In genomic region chr3:47010050-47010712, GRCh38 we compare ENCODE assay signal across 8 cellular contexts. TPM values are rescaled to one million over a fixed set of nuclear protein-coding genes. Genes with fewer than 3 reads are reported as not detected.
DNase-seq lines count a peak whose midpoint lies in the region; ATAC-seq and TF ChIP-seq lines count a peak whose summit lies in the region.

No MANE protein-coding gene starts in this region.

- no peak overlapping the region for H4K5ac ChIP-seq in H9 (ENCODE audit: insufficient read length, low read depth, low read length)

- H3K18ac ChIP-seq in H9 (ENCODE audit: insufficient read length, low read depth, low read length): peak overlapping the region; percentile 75

- H3K36me3 ChIP-seq in adrenal gland (replicated peaks in 1 of 2) (peaks cover 0 to 10% of the 10 kb centered on the region in 2 donors), iPS-18a (ENCODE audit: control insufficient read depth, low read depth, low read length) (no peaks in the 10 kb centered on the region), smooth muscle cell (ENCODE audit: low read depth) (no peaks in the 10 kb centered on the region)

- H2AK5ac ChIP-seq in H9 (ENCODE audit: insufficient read length, low read length): no peak overlapping the region

- no peak for TF ChIP-seq POLR2A in adrenal gland (IDR thresholded peaks at IDR 0.05)

- peak overlapping the region; percentile 12 for H2BK12ac ChIP-seq in H9 (ENCODE audit: insufficient read length, low read depth, low read length)

- H3K4me1 Mint-ChIP-seq in H9: peaks cover 16 to 18% of the 10 kb centered on the region in 2 experiments

- H3K79me1 ChIP-seq in H9 (ENCODE audit: insufficient read depth, low read depth, low read length, poor library complexity, severe bottlenecking): no peaks in the 10 kb centered on the region

- H3K9ac ChIP-seq in H9 (ENCODE audit: extremely low read depth, insufficient read length, low read length) (no peak overlapping the region), iPS-18a (ENCODE audit: low read length) (peak overlapping the region; percentile 89), smooth muscle cell (ENCODE audit: low read depth) (peak overlapping the region; percentile 89)

- H4K8ac ChIP-seq in H9 (replicated peaks; ENCODE audit: insufficient read length, low read depth, low read length): no peak overlapping the region

- H3K4me1 ChIP-seq in H9 (ENCODE audit: insufficient read depth, low read length) (no peaks in the 10 kb centered on the region), adrenal gland (replicated peaks in 1 of 2) (peaks cover 9 to 12% of the 10 kb centered on the region in 2 donors), iPS-18a (ENCODE audit: control insufficient read depth, low read depth, low read length) (peaks cover 11% of the 10 kb centered on the region), smooth muscle cell (ENCODE audit: low read depth) (peaks cover 8% of the 10 kb centered on the region)

- no peak overlapping the region for H2BK20ac ChIP-seq in H9 (ENCODE audit: low read depth, low read length, poor library complexity, severe bottlenecking)

- no peaks in the 10 kb centered on the region for H3K27me3 Mint-ChIP-seq in H9 (ENCODE audit: low read depth)

- intact Hi-C loops in adrenal gland (cut with DNase I): no loop called here

- peaks cover 22% of the 10 kb centered on the region for H3F3A ChIP-seq in smooth muscle cell (ENCODE audit: low read depth)

- peak overlapping the region in 2 of 4 donors; percentile 30 to 54 for H3K4me3 ChIP-seq in adrenal gland
- peak overlapping the region; percentile 74 for H3K4me3 ChIP-seq in iPS-18a (ENCODE audit: low read length)
- H3K4me3 ChIP-seq in smooth muscle cell: peak overlapping the region; percentile 47

- H2BK120ac ChIP-seq in H9 (ENCODE audit: low read depth, low read length, poor library complexity, severe bottlenecking): no peak overlapping the region

- H3K56ac ChIP-seq in H9 (ENCODE audit: insufficient read length, low read depth, low read length): no peak overlapping the region

- H3K27ac Mint-ChIP-seq in H9: peak overlapping the region; percentile 93 to 99 (median 98); a peak in 6 of 7 replicates

- H3K9me3 ChIP-seq in H9 (ENCODE audit: control insufficient read depth, low read depth, low read length) (no peaks in the 10 kb centered on the region), adrenal gland (replicated peaks in 1 of 3) (no peaks in the 10 kb centered on the region), iPS-18a (ENCODE audit: control insufficient read depth, low read depth, low read length) (no peaks in the 10 kb centered on the region), smooth muscle cell (replicated peaks; ENCODE audit: low read depth) (no peaks in the 10 kb centered on the region)

- H3K79me2 ChIP-seq in H9 (ENCODE audit: insufficient read depth, low read length) (no peaks in the 10 kb centered on the region), smooth muscle cell (ENCODE audit: low read depth) (no peaks in the 10 kb centered on the region)

- DNase-seq in H9 (no peak), adrenal gland (peak in 3 of 7 donors; percentile 27 to 67 (median 36)), smooth muscle cell (lab: John Stamatoyannopoulos, UW; ENCODE audit: unreplicated experiment) (no peak), middle frontal gyrus (ENCODE audit: extremely low spot score, low spot score) (no peak), NCI-H2081 (lab: John Stamatoyannopoulos, UW) (no peak)

- H3K23ac ChIP-seq in H9 (ENCODE audit: insufficient read length, low read depth, low read length): no peak overlapping the region

- H2AFZ ChIP-seq in H9 (ENCODE audit: low read length) (no peak overlapping the region), smooth muscle cell (ENCODE audit: low read depth) (peak overlapping the region; percentile 8)

- peak overlapping the region; percentile 77 to 81 for H3K4me3 Mint-ChIP-seq in H9

- H3K23me2 ChIP-seq in H9 (ENCODE audit: insufficient read length, low read depth, low read length, poor library complexity, severe bottlenecking): peaks cover 4% of the 10 kb centered on the region

- peak overlapping the region; percentile 88; the same call in 1 of the 2 replicates for H3K4ac ChIP-seq in H9 (ENCODE audit: low read depth, low read length)

- no peaks in the 10 kb centered on the region for H4K20me1 ChIP-seq in H9 (ENCODE audit: control insufficient read depth, insufficient read depth, insufficient read length)
- peaks cover under 1% of the 10 kb centered on the region for H4K20me1 ChIP-seq in smooth muscle cell (ENCODE audit: low read depth)

- H3K9me3 Mint-ChIP-seq in H9: no peaks in the 10 kb centered on the region

- H3K27ac ChIP-seq in H9 (ENCODE audit: insufficient read length, low read depth, low read length): no peak overlapping the region
- H3K27ac ChIP-seq in adrenal gland: peak overlapping the region in 4 of 5 donors; percentile 78 to 86 (median 80)
- H3K27ac ChIP-seq in iPS-18a (ENCODE audit: low read length): peak overlapping the region; percentile 87
- peak overlapping the region; percentile 88 for H3K27ac ChIP-seq in smooth muscle cell (ENCODE audit: low read depth)

- no peak overlapping the region for H2BK15ac ChIP-seq in H9 (ENCODE audit: low read depth, low read length)

- WGBS in H9 (ENCODE audit: extremely low coverage, insufficient read length, low lambda C conversion rate): no CpG with 5 or more reads among the region's 27 CpGs
- 67 to 80% (median 74%) methylated on average over 14 to 27 of the region's 27 CpGs for WGBS in adrenal gland, 4 donors
- 71% methylated on average over 27 of the region's 27 CpGs for WGBS in smooth muscle cell (ENCODE audit: low lambda C conversion rate)

- H3K27me3 ChIP-seq in H9 (ENCODE audit: insufficient read depth, low read length) (no peaks in the 10 kb centered on the region), adrenal gland (no peaks in the 10 kb centered on the region), iPS-18a (ENCODE audit: control insufficient read depth, insufficient read depth, low read length) (no peaks in the 10 kb centered on the region), smooth muscle cell (ENCODE audit: low read depth) (no peaks in the 10 kb centered on the region)

- H3K4me2 ChIP-seq in H9 (ENCODE audit: insufficient read depth, insufficient read length, low read length) (peak overlapping the region; percentile 28), smooth muscle cell (peak overlapping the region; percentile 83)

- no peak for TF ChIP-seq CTCF in H9 (conservative IDR thresholded peaks at IDR 0.05)
- TF ChIP-seq CTCF in adrenal gland (IDR thresholded peaks at IDR 0.05): no peak
- peak; percentile 6 for TF ChIP-seq CTCF in smooth muscle cell (IDR thresholded peaks at IDR 0.05; ENCODE audit: borderline replicate concordance, insufficient read depth, poor library complexity, severe bottlenecking)

- H3K14ac ChIP-seq in H9 (ENCODE audit: insufficient read depth, low read length): peak overlapping the region; percentile 99

- H4K91ac ChIP-seq in H9 (ENCODE audit: insufficient read length, low read depth, low read length): peak overlapping the region; percentile 23

- no peak overlapping the region for H3T11ph ChIP-seq in H9 (ENCODE audit: low read length)

- peaks cover 14 to 23% (median 17%) of the 10 kb centered on the region in 3 experiments for H3K36me3 Mint-ChIP-seq in H9 (ENCODE audit: insufficient read depth in 1 of 3, low read depth in 3 of 3)

- ATAC-seq in GM19452 (IDR thresholded peaks at IDR 0.05; ENCODE audit: unreplicated experiment) (no peak), HG02938 (IDR thresholded peaks at IDR 0.05; ENCODE audit: unreplicated experiment) (no peak)

- no peak overlapping the region for H2BK5ac ChIP-seq in H9 (ENCODE audit: insufficient read length, low read length)

RNA-seq across cellular contexts. Expression of gene NBEAL2, which starts 30.7 kb away (rescaled TPM):
- 50.4 and 52.1 TPM in 2 replicates for total RNA-seq in H9 (2021)
- total RNA-seq in adrenal gland: 10 to 100 TPM; 17.5 to 47.1 (median 29.0) TPM
- 100 to 1,000 TPM in 1 of 3 donors, 10 to 100 TPM in 2; 20.8 to 154 (median 71.6) TPM for polyA plus RNA-seq in adrenal gland
- total RNA-seq in smooth muscle cell: 11.0 and 11.9 TPM in 2 replicates
- polyA plus RNA-seq in smooth muscle cell: 4.1 and 26.8 TPM in 2 replicates

RNA-seq across cellular contexts. Expression of gene CCDC12, which starts 33.6 kb away (rescaled TPM):
- total RNA-seq in H9 (2021) (49.1 and 54.0 TPM in 2 replicates), adrenal gland (10 to 100 TPM; 33.2 to 77.0 (median 65.9) TPM), smooth muscle cell (12.5 and 23.9 TPM in 2 replicates)
- polyA plus RNA-seq in adrenal gland (100 to 1,000 TPM in 2 of 3 donors, 10 to 100 TPM in 1; 72.0 to 145 (median 122) TPM), smooth muscle cell (52.4 and 69.0 TPM in 2 replicates)
